ENCODE assay signal across 1 cellular context in the genomic region with DNA sequence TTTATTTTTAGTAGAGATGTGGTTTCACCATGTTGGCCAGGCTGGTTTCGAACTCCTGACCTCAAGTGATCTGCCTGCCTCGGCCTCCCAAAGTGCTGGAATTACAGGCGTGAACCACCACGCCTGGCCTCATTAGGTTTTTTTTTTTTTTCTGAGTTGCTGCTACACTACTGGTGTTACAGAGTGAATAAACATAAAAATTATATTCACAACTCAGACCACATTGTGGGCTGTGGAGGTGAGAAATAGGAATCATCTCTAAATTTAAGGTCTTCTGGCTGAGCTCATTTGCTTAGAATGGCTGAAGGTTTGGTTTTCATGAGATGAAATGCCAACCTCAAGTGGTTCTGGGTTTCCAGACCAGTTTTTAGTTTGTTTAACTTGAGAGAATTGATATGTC.
TF ChIP-seq lines count a peak whose summit lies in the region.

No MANE protein-coding gene starts in this region.

TF ChIP-seq in GM12878, 131 proteins besides CTCF, POLR2A, EP300 and RAD21:
- TF ChIP-seq RUNX3 (IDR thresholded peaks at IDR 0.05; ENCODE audit: low read length): peak; percentile 33; the same call in 1 of the 2 replicates
